ENCODE assay signal across 8 cellular contexts in the genomic region with DNA sequence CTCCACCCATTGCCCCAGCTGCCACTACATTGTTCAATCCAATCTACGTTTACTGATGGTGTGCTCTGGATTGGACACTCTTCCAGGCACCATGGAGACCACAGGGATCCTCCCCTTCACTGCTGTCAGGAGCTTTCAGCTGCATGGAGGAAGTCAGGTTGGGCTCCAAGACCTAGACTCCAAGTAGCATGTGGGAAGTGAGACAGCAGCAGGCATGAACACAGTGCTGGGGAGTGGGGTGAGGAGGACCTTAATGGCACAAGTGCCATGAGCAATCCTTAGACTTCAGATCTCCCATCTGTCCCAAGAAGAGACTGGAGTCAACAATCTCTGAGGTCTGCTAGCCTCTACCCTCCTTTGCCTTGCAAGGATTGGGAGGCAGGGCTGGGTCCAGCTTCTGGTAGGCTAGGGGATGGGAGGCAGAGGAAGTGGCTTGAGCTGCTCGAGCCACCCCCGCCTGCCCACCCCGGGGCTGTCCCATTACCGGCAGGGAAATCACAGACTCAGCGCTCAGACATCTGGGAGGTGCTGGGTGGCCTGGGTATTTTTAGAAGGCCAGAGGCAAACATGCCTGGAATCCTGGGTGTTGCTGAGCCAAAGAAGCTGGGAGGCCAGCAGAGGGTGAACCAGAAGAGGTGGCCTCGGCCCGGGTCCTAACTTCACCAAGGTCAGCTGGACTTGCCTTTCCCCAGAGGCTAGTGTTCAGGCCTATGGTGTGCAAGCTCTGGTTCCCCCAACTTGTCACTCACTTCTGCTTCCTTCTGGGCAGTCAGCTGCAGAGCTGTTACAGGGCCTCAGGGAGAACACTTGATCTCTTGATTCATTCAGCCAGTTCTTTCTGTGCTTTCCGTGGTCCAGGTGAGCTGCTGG. TPM values are rescaled to one million over a fixed set of nuclear protein-coding genes. Genes with fewer than 3 reads are reported as not detected.
DNase-seq lines count a peak whose midpoint lies in the region; ATAC-seq and TF ChIP-seq lines count a peak whose summit lies in the region.

No MANE protein-coding gene starts in this region.

- DNase-seq in CD4-positive, alpha-beta memory T cell: no peak
- peak; percentile 78 for DNase-seq in NCI-H226
- peak; percentile 68 for DNase-seq in germinal center (ENCODE audit: low spot score)
- no peak for DNase-seq in smooth muscle cell (lab: John Stamatoyannopoulos, UW; ENCODE audit: unreplicated experiment)
- no peak for DNase-seq in activated CD4-positive, alpha-beta T cell treated with anti-CD3 and anti-CD28 coated beads, Interleukin-2, amount 50 U/mL, for 48 hours

- H3K4me3 ChIP-seq in CD4-positive, alpha-beta memory T cell (ENCODE audit: low read length in 2 of 2): no peak overlapping the region
- no peak overlapping the region for H3K4me3 ChIP-seq in smooth muscle cell

- H3K27ac Mint-ChIP-seq in CD4-positive, alpha-beta memory T cell: peak overlapping the region in 4 of 7 donors; percentile 12 to 52 (median 43)

- CTCF ChIA-PET in CD4-positive, alpha-beta memory T cell (lab: Charles Lee; ENCODE audit: partially characterized antibody): interaction anchor here (0.9 to 3.2 kb wide), 5 partner anchors 14 to 326 kb away, joined by 3 to 15 read pairs (median 5); a partner anchor contains a TSS

- H2AFZ ChIP-seq in smooth muscle cell (ENCODE audit: low read depth): no peak overlapping the region

- WGBS in smooth muscle cell (ENCODE audit: low lambda C conversion rate): 28% methylated on average over 9 of the region's 9 CpGs

- no peak overlapping the region for H3K4me3 Mint-ChIP-seq in CD4-positive, alpha-beta memory T cell

- intact Hi-C loops in CD4-positive, alpha-beta memory T cell (cut with micrococcal nuclease): no loop called here

- H3K4me2 ChIP-seq in smooth muscle cell: peak overlapping the region; percentile 67

- no peaks in the 10 kb centered on the region for H4K20me1 ChIP-seq in smooth muscle cell (ENCODE audit: low read depth)

- H3K9me3 ChIP-seq in CD4-positive, alpha-beta memory T cell (ENCODE audit: control insufficient read depth in 1 of 2, low read length in 2 of 2): no peaks in the 10 kb centered on the region
- no peaks in the 10 kb centered on the region for H3K9me3 ChIP-seq in smooth muscle cell (replicated peaks; ENCODE audit: low read depth)

- H3K27me3 Mint-ChIP-seq in CD4-positive, alpha-beta memory T cell: no peaks in the 10 kb centered on the region

- H3K4me1 Mint-ChIP-seq in CD4-positive, alpha-beta memory T cell: peaks cover 29 to 46% (median 39%) of the 10 kb centered on the region in 4 donors

- H3K9ac ChIP-seq in smooth muscle cell (ENCODE audit: low read depth): no peak overlapping the region

- ATAC-seq in GM21390 (IDR thresholded peaks at IDR 0.05; ENCODE audit: unreplicated experiment) (peak; percentile 25), GM18858 (IDR thresholded peaks at IDR 0.05; ENCODE audit: unreplicated experiment) (no peak), GM21381 (IDR thresholded peaks at IDR 0.05; ENCODE audit: unreplicated experiment) (no peak)

- H3K36me3 ChIP-seq in CD4-positive, alpha-beta memory T cell (ENCODE audit: insufficient read depth, low read length): no peaks in the 10 kb centered on the region
- H3K36me3 ChIP-seq in smooth muscle cell (ENCODE audit: low read depth): no peaks in the 10 kb centered on the region

- no peaks in the 10 kb centered on the region for H3K79me2 ChIP-seq in smooth muscle cell (ENCODE audit: low read depth)

- no peak for TF ChIP-seq CTCF in smooth muscle cell (IDR thresholded peaks at IDR 0.05; ENCODE audit: borderline replicate concordance, insufficient read depth, poor library complexity, severe bottlenecking)

- no peaks in the 10 kb centered on the region for H3K36me3 Mint-ChIP-seq in CD4-positive, alpha-beta memory T cell

- no peaks in the 10 kb centered on the region for H3K27me3 ChIP-seq in CD4-positive, alpha-beta memory T cell (ENCODE audit: insufficient read depth, low read length)
- no peaks in the 10 kb centered on the region for H3K27me3 ChIP-seq in smooth muscle cell (ENCODE audit: low read depth)

- no peak overlapping the region for H3K27ac ChIP-seq in CD4-positive, alpha-beta memory T cell (ENCODE audit: low read depth, low read length)
- H3K27ac ChIP-seq in smooth muscle cell (ENCODE audit: low read depth): peak overlapping the region; percentile 82

- POLR2A ChIA-PET in CD4-positive, alpha-beta memory T cell (lab: Charles Lee; ENCODE audit: partially characterized antibody): interaction anchor here (0.6 to 3.5 kb wide), 2 partner anchors 14 to 44 kb away, joined by 3 to 25 read pairs; a partner anchor contains a TSS

- H3K4me1 ChIP-seq in CD4-positive, alpha-beta memory T cell (ENCODE audit: insufficient read depth, low read length): peaks cover 41% of the 10 kb centered on the region
- peaks cover 22% of the 10 kb centered on the region for H3K4me1 ChIP-seq in smooth muscle cell (ENCODE audit: low read depth)

- H3F3A ChIP-seq in smooth muscle cell (ENCODE audit: low read depth): peaks cover 13% of the 10 kb centered on the region

- H3K9me3 Mint-ChIP-seq in CD4-positive, alpha-beta memory T cell: peaks cover 0 to 3% (median 0%) of the 10 kb centered on the region in 8 donors

RNA-seq across cellular contexts. Expression of a gene that starts 15.3 kb away (rescaled TPM):
- 10 to 100 TPM; 47.1 to 52.0 TPM for total RNA-seq in CD4-positive, alpha-beta memory T cell
- polyA plus RNA-seq in CD4-positive, alpha-beta memory T cell: 10 to 100 TPM in 1 of 2 donors, 1 to 10 TPM in 1; 9.5 to 22.4 TPM
- 14.6 and 18.3 TPM in 2 replicates for total RNA-seq in smooth muscle cell
- 18.8 and 24.3 TPM in 2 replicates for polyA plus RNA-seq in smooth muscle cell

Comparison
In these comparisons a context has a peak if more than half of its experiments do, and no peak if none do; other contexts are left out.
1. DNase-seq: peak in NCI-H226 (single experiment) and germinal center (single experiment); none in CD4-positive, alpha-beta memory T cell (0 of 5), smooth muscle cell (single experiment) and activated CD4-positive, alpha-beta T cell treated with anti-CD3 and anti-CD28 coated beads, Interleukin-2, amount 50 U/mL, for 48 hours (0 of 2).